ENCODE assay signal across 1 cellular context in the genomic region with DNA sequence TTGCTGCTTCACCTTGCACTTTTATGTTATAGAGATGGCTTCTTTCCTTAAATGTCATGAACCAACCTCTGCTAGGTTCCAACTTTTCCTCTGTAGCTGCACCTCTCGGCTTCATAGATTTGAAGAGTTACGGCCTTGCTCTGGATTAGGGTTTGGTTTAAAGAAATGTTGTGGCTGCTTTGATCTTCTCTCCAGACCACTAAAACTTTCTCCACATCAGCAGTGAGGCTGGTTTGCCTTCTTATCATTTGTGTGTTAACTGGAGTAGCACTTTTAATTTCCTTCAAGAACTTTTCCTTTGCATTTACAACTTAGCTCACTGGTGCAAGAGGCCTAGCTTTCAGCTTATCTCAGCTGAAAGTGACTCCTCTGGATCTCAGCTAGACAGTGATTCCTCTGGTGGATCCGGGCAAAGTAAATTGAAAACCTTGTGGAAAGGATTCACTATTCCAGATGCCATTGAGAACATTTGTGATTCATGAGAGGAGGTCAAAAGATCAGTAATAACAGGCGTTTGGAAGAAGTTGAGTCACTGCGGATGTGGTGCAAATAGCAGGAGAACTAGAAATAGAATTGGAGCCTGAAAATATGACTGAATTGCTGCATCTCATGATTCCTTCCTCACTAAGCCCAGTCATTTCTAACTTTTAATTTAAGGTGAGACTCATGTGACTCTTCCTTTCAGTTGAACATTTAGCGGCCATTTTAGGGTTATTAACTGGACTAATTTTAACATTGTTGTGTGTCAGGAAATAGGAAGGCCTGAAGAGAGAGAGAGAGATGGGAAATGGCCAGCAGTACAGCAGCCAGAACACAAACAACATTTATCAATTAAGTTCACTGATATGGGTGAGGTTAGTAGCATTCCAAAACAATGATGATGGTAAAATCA.
TF ChIP-seq lines count a peak whose summit lies in the region.

No MANE protein-coding gene starts in this region.

TF ChIP-seq in GM12878, 131 proteins besides CTCF, POLR2A, EP300 and RAD21 (continued from another document and continues in another):
- TF ChIP-seq PRDM15 (CRISPR knock-in tag; IDR thresholded peaks at IDR 0.05) = no peak
- peak; percentile 71; the same call in 2 of the 3 replicates for TF ChIP-seq POU2F2 (IDR thresholded peaks at IDR 0.05; ENCODE audit: borderline replicate concordance, low read depth, low read length)
- TF ChIP-seq ZBTB40 (IDR thresholded peaks at IDR 0.05; ENCODE audit: borderline replicate concordance) = peak; percentile 14; the same call in 1 of the 2 replicates
- 0 out of 2 replicates have a peak, but pooled peaks have one; percentile 31 for TF ChIP-seq LARP7 (IDR thresholded peaks at IDR 0.05)
- no peak for TF ChIP-seq SUZ12 (IDR thresholded peaks at IDR 0.05; ENCODE audit: unreplicated experiment)
- no peak for TF ChIP-seq SMC3 (IDR thresholded peaks at IDR 0.05; ENCODE audit: borderline replicate concordance, low read length)
- peak; percentile 87 for TF ChIP-seq PAX5 (IDR thresholded peaks at IDR 0.05; ENCODE audit: borderline replicate concordance, low read depth, low read length)
- no peak for TF ChIP-seq POLR2AphosphoS2 (IDR thresholded peaks at IDR 0.05; ENCODE audit: low read depth, low read length)
- TF ChIP-seq RELA (IDR thresholded peaks at IDR 0.05; ENCODE audit: borderline replicate concordance, partially characterized antibody) = peak; percentile 70
- no peak for TF ChIP-seq KAT2A (conservative IDR thresholded peaks at IDR 0.05; ENCODE audit: control insufficient read depth, low read depth, low read length)
- TF ChIP-seq RAD51 (IDR thresholded peaks at IDR 0.05) = peak; percentile 90
- peak; percentile 75 for TF ChIP-seq GATAD2B (conservative IDR thresholded peaks at IDR 0.05; ENCODE audit: low read depth)
- no peak for TF ChIP-seq SIN3A (IDR thresholded peaks at IDR 0.05; ENCODE audit: low read depth, low read length)
- TF ChIP-seq CHD1 (IDR thresholded peaks at IDR 0.05; ENCODE audit: low read depth, low read length) = no peak
- TF ChIP-seq MTA2 (IDR thresholded peaks at IDR 0.05; ENCODE audit: low read depth) = peak; percentile 99
- TF ChIP-seq, protein P1, sequence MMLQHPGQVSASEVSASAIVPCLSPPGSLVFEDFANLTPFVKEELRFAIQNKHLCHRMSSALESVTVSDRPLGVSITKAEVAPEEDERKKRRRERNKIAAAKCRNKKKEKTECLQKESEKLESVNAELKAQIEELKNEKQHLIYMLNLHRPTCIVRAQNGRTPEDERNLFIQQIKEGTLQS (IDR thresholded peaks at IDR 0.05; ENCODE audit: borderline replicate concordance, extremely low read depth, low read depth, low read length) = no peak
- TF ChIP-seq SREBF1 (IDR thresholded peaks at IDR 0.05; ENCODE audit: low read length) = no peak
- TF ChIP-seq, protein P2, sequence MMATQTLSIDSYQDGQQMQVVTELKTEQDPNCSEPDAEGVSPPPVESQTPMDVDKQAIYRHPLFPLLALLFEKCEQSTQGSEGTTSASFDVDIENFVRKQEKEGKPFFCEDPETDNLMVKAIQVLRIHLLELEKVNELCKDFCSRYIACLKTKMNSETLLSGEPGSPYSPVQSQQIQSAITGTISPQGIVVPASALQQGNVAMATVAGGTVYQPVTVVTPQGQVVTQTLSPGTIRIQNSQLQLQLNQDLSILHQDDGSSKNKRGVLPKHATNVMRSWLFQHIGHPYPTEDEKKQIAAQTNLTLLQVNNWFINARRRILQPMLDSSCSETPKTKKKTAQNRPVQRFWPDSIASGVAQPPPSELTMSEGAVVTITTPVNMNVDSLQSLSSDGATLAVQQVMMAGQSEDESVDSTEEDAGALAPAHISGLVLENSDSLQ (IDR thresholded peaks at IDR 0.05) = 0 out of 2 replicates have a peak, but pooled peaks have one; percentile 7
- TF ChIP-seq, protein P3, sequence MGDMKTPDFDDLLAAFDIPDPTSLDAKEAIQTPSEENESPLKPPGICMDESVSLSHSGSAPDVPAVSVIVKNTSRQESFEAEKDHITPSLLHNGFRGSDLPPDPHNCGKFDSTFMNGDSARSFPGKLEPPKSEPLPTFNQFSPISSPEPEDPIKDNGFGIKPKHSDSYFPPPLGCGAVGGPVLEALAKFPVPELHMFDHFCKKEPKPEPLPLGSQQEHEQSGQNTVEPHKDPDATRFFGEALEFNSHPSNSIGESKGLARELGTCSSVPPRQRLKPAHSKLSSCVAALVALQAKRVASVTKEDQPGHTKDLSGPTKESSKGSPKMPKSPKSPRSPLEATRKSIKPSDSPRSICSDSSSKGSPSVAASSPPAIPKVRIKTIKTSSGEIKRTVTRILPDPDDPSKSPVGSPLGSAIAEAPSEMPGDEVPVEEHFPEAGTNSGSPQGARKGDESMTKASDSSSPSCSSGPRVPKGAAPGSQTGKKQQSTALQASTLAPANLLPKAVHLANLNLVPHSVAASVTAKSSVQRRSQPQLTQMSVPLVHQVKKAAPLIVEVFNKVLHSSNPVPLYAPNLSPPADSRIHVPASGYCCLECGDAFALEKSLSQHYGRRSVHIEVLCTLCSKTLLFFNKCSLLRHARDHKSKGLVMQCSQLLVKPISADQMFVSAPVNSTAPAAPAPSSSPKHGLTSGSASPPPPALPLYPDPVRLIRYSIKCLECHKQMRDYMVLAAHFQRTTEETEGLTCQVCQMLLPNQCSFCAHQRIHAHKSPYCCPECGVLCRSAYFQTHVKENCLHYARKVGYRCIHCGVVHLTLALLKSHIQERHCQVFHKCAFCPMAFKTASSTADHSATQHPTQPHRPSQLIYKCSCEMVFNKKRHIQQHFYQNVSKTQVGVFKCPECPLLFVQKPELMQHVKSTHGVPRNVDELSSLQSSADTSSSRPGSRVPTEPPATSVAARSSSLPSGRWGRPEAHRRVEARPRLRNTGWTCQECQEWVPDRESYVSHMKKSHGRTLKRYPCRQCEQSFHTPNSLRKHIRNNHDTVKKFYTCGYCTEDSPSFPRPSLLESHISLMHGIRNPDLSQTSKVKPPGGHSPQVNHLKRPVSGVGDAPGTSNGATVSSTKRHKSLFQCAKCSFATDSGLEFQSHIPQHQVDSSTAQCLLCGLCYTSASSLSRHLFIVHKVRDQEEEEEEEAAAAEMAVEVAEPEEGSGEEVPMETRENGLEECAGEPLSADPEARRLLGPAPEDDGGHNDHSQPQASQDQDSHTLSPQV (IDR thresholded peaks at IDR 0.05) = 0 out of 2 replicates have a peak, but pooled peaks have one; percentile 14
- peak; percentile 84 for TF ChIP-seq BMI1 (IDR thresholded peaks at IDR 0.05; ENCODE audit: borderline replicate concordance)
- peak; percentile 97 for TF ChIP-seq MEF2B (IDR thresholded peaks at IDR 0.05; ENCODE audit: partially characterized antibody, poor library complexity, severe bottlenecking)
- no peak for TF ChIP-seq NFXL1 (IDR thresholded peaks at IDR 0.05; ENCODE audit: borderline replicate concordance)
- TF ChIP-seq, protein P4, sequence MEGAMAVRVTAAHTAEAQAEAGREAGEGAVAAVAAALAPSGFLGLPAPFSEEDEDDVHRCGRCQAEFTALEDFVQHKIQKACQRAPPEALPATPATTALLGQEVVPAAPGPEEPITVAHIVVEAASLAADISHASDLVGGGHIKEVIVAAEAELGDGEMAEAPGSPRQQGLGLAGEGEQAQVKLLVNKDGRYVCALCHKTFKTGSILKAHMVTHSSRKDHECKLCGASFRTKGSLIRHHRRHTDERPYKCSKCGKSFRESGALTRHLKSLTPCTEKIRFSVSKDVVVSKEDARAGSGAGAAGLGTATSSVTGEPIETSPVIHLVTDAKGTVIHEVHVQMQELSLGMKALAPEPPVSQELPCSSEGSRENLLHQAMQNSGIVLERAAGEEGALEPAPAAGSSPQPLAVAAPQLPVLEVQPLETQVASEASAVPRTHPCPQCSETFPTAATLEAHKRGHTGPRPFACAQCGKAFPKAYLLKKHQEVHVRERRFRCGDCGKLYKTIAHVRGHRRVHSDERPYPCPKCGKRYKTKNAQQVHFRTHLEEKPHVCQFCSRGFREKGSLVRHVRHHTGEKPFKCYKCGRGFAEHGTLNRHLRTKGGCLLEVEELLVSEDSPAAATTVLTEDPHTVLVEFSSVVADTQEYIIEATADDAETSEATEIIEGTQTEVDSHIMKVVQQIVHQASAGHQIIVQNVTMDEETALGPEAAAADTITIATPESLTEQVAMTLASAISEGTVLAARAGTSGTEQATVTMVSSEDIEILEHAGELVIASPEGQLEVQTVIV (IDR thresholded peaks at IDR 0.05; ENCODE audit: borderline replicate concordance, partially characterized antibody) = no peak
- peak; percentile 94 for TF ChIP-seq ZBED1 (IDR thresholded peaks at IDR 0.05; ENCODE audit: borderline replicate concordance)
- TF ChIP-seq YY1 (IDR thresholded peaks at IDR 0.05; ENCODE audit: low read depth, low read length) = peak; percentile 90
- TF ChIP-seq IRF5 (IDR thresholded peaks at IDR 0.05; ENCODE audit: borderline replicate concordance) = no peak; the same call in 1 of the 2 replicates
- TF ChIP-seq CBFB (IDR thresholded peaks at IDR 0.05; ENCODE audit: low read depth) = no peak
- peak; percentile 99 for TF ChIP-seq IKZF2 (IDR thresholded peaks at IDR 0.05)
